Comparison of ENCODE assay signal across 19 cellular contexts in the genomic region with DNA sequence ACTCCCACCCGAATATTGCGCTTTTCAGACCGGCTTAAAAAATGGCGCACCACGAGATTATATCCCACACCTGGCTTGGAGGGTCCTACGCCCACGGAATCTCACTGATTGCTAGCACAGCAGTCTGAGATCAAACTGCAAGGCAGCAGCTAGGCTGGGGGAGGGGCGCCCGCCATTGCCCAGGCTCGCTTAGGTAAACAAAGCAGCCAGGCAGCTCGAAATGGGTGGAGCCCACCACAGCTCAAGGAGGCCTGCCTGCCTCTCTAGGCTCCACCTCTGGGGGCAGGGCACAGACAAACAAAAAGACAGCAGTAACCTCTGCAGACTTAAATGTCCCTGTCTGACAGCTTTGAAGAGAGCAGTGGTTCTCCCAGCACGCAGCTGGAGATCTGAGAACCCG. TPM values are rescaled to one million over a fixed set of nuclear protein-coding genes. Genes with fewer than 3 reads are reported as not detected.
"Had no signal": no experiment of that assay in that cellular context is flagged by ENCODE, and none has a peak within 500 bp of the region (broad histone marks: within the 10 kb centered on the region; RNA-seq: fewer than 3 reads in every experiment).

No MANE protein-coding gene starts in this region.

RNA-seq across cellular contexts. Expression of gene OR6C68, which starts 7.9 kb away (rescaled TPM):
- total RNA-seq: naive thymus-derived CD8-positive, alpha-beta T cell; natural killer cell treated with Interleukin-12 subunit alpha and Interleukin-12 subunit beta and Interleukin-15 and Interleukin-18, amount 100 ng/mL, for 72 hours; omental fat pad; osteocyte; pancreas; posterior vena cava; prostate gland; pulmonary artery endothelial cell; right atrium auricular region; sciatic nerve; smooth muscle cell; spleen; suprapubic skin; testis; transverse colon; upper lobe of right lung; urinary bladder; uterus had no signal
- polyA plus RNA-seq: naive thymus-derived CD8-positive, alpha-beta T cell; pancreas; smooth muscle cell; spleen; thymus; urinary bladder had no signal

RNA-seq across cellular contexts. Expression of gene OR6C70, which starts 14.3 kb away (rescaled TPM):
- total RNA-seq: naive thymus-derived CD8-positive, alpha-beta T cell; natural killer cell treated with Interleukin-12 subunit alpha and Interleukin-12 subunit beta and Interleukin-15 and Interleukin-18, amount 100 ng/mL, for 72 hours; omental fat pad; osteocyte; pancreas; posterior vena cava; prostate gland; pulmonary artery endothelial cell; right atrium auricular region; sciatic nerve; smooth muscle cell; spleen; suprapubic skin; testis; transverse colon; upper lobe of right lung; urinary bladder; uterus had no signal
- polyA plus RNA-seq: naive thymus-derived CD8-positive, alpha-beta T cell; pancreas; smooth muscle cell; spleen; thymus; urinary bladder had no signal

RNA-seq across cellular contexts. Expression of gene OR6C2, which starts 40.4 kb away (rescaled TPM):
- total RNA-seq: naive thymus-derived CD8-positive, alpha-beta T cell; natural killer cell treated with Interleukin-12 subunit alpha and Interleukin-12 subunit beta and Interleukin-15 and Interleukin-18, amount 100 ng/mL, for 72 hours; omental fat pad; osteocyte; pancreas; posterior vena cava; prostate gland; pulmonary artery endothelial cell; right atrium auricular region; sciatic nerve; smooth muscle cell; spleen; upper lobe of right lung; uterus had no signal
- polyA plus RNA-seq: naive thymus-derived CD8-positive, alpha-beta T cell; pancreas; smooth muscle cell; spleen; thymus; urinary bladder had no signal

RNA-seq across cellular contexts. Expression of gene OR6C76, which starts 58.2 kb away (rescaled TPM):
- total RNA-seq: naive thymus-derived CD8-positive, alpha-beta T cell; natural killer cell treated with Interleukin-12 subunit alpha and Interleukin-12 subunit beta and Interleukin-15 and Interleukin-18, amount 100 ng/mL, for 72 hours; omental fat pad; osteocyte; pancreas; posterior vena cava; prostate gland; pulmonary artery endothelial cell; right atrium auricular region; sciatic nerve; smooth muscle cell; spleen; suprapubic skin; testis; transverse colon; upper lobe of right lung; urinary bladder; uterus had no signal
- polyA plus RNA-seq: naive thymus-derived CD8-positive, alpha-beta T cell; pancreas; smooth muscle cell; spleen; thymus; urinary bladder had no signal
